ENCODE assay signal across 15 cellular contexts in genomic region chr17:19348806-19349205, GRCh38. TPM values are rescaled to one million over a fixed set of nuclear protein-coding genes. Genes with fewer than 3 reads are reported as not detected.
"Had no signal": no experiment of that assay in that cellular context is flagged by ENCODE, and none has a peak within 500 bp of the region (broad histone marks: within the 10 kb centered on the region; RNA-seq: fewer than 3 reads in every experiment).

No MANE protein-coding gene starts in this region.

- H3K9me3 ChIP-seq: heart right ventricle, neutrophil, transverse colon had no signal

- ATAC-seq: heart right ventricle; stimulated activated naive CD8-positive, alpha-beta T cell treated with anti-CD3 and anti-CD28 coated beads, Interleukin-15, Interleukin-2, amounts not matched to agents 100 U/mL and 50 U/mL, for 24 hours had no signal

- DNase-seq: activated CD4-positive, alpha-beta T cell treated with anti-CD3 and anti-CD28 coated beads, Interleukin-2, amount 10 ng/mL, durations not matched to agents 7 days and 5 days; activated CD4-positive, CD25-positive, alpha-beta regulatory T cell; amygdala; effector CD8-positive, alpha-beta T cell; heart right ventricle; midbrain; stimulated activated CD4-positive, alpha-beta T cell treated with anti-CD3 and anti-CD28 coated beads, Interleukin-4, amount 100 ng/mL, for 4 hours; stimulated activated CD8-positive, alpha-beta memory T cell treated with anti-CD3 and anti-CD28 coated beads, Interleukin-4, amount 100 ng/mL, for 48 hours; stimulated activated naive CD8-positive, alpha-beta T cell treated with anti-CD3 and anti-CD28 coated beads, Interleukin-15, Interleukin-2, amounts not matched to agents 100 U/mL and 50 U/mL, for 24 hours; transverse colon had no signal

- H3K4me3 ChIP-seq: heart right ventricle, transverse colon had no signal

- H3K27me3 ChIP-seq: heart right ventricle, neutrophil, transverse colon had no signal

- H3K36me3 ChIP-seq: heart right ventricle, neutrophil, transverse colon had no signal

- FAIRE-seq: frontal cortex, islet of Langerhans had no signal

- H3K27ac ChIP-seq: heart right ventricle, neutrophil, transverse colon had no signal

RNA-seq across cellular contexts. Expression of gene MFAP4, which starts 38.2 kb away (rescaled TPM):
- total RNA-seq: activated CD4-positive, alpha-beta T cell treated with anti-CD3 and anti-CD28 coated beads, Interleukin-2, amount 10 ng/mL, durations not matched to agents 7 days and 5 days; activated CD8-positive, alpha-beta memory T cell treated with anti-CD3 and anti-CD28 coated beads for 36 hours; T-helper 2 cell treated with Interferon-gamma antibody and Interleukin-4, amounts not matched to agents 100 ng/mL and 5 ng/mL, for 36 hours had no signal
